In the genomic region with DNA sequence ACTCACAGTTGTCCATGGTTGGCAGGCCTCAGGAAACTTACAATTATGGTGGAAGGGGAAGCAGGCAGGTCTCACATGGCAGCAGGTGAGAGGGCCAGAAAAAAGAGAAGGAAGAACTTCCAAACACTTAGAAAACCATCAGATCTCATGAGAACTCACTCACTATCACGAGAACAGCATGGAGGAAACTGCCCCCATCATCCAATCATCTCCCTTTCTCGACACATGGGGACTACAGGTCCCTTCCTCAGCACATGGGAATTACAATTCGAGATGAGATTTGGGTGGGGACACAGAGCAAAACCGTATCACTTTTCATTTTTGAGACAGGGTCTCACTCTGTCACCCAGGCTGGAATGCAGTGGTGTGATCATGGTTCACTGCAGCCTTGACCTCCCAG, we compare ENCODE assay signal across 2 cellular contexts.
TF ChIP-seq lines count a peak whose summit lies in the region.

No MANE protein-coding gene starts in this region.

TF ChIP-seq in K562, 482 proteins besides CTCF, POLR2A, EP300 and RAD21:
- TF ChIP-seq CC2D1A (IDR thresholded peaks at IDR 0.05) (0 out of 2 replicates have a peak, but pooled peaks have one; percentile 25), CHD2 (IDR thresholded peaks at IDR 0.05; ENCODE audit: low read depth, low read length) (peak; percentile 65)

TF ChIP-seq in HepG2, 621 proteins besides CTCF, POLR2A, EP300 and RAD21:
- TF ChIP-seq, protein P1, sequence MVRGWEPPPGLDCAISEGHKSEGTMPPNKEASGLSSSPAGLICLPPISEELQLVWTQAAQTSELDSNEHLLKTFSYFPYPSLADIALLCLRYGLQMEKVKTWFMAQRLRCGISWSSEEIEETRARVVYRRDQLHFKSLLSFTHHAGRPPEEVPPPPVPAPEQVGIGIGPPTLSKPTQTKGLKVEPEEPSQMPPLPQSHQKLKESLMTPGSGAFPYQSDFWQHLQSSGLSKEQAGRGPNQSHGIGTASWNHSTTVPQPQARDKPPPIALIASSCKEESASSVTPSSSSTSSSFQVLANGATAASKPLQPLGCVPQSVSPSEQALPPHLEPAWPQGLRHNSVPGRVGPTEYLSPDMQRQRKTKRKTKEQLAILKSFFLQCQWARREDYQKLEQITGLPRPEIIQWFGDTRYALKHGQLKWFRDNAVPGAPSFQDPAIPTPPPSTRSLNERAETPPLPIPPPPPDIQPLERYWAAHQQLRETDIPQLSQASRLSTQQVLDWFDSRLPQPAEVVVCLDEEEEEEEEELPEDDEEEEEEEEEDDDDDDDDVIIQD (CRISPR knock-in tag; IDR thresholded peaks at IDR 0.05; ENCODE audit: low read depth): peak; percentile 23; the same call in 1 of the 2 replicates
- TF ChIP-seq, protein P2, sequence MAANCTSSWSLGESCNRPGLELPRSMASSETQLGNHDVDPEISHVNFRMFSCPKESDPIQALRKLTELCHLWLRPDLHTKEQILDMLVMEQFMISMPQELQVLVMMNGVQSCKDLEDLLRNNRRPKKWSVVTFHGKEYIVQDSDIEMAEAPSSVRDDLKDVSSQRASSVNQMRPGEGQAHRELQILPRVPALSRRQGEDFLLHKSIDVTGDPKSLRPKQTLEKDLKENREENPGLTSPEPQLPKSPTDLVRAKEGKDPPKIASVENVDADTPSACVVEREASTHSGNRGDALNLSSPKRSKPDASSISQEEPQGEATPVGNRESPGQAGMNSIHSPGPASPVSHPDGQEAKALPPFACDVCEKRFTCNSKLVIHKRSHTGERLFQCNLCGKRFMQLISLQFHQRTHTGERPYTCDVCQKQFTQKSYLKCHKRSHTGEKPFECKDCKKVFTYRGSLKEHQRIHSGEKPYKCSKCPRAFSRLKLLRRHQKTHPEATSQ (CRISPR knock-in tag; IDR thresholded peaks at IDR 0.05; ENCODE audit: borderline replicate concordance): peak; percentile 34; the same call in 1 of the 2 replicates
- TF ChIP-seq ZMYM4 (CRISPR knock-in tag; IDR thresholded peaks at IDR 0.05): peak; percentile 24; the same call in 1 of the 2 replicates
TF ChIP-seq in HepG2: peak in this region for 3; not testable (repeated sequence) for 618.
